ENCODE assay signal across 13 cellular contexts in genomic region chr18:24209558-24209957, GRCh38.
"Had no signal": no experiment of that assay in that cellular context is flagged by ENCODE, and none has a peak within 500 bp of the region (broad histone marks: within the 10 kb centered on the region; RNA-seq: fewer than 3 reads in every experiment).

No MANE protein-coding gene starts in this region.

- H3K27me3 ChIP-seq: heart left ventricle, neural progenitor cell, ovary, thyroid gland had no signal

- H3K4me3 ChIP-seq: heart left ventricle, neural progenitor cell, ovary, thyroid gland had no signal

- H3K9ac ChIP-seq: neural progenitor cell had no signal

- H3K9me3 ChIP-seq: ovary, thyroid gland had no signal

- ATAC-seq: heart left ventricle, left ventricle myocardium superior had no signal

- H2AFZ ChIP-seq: neural progenitor cell had no signal

- DNase-seq: activated CD4-positive, alpha-beta T cell treated with anti-CD3 and anti-CD28 coated beads, Interleukin-2, amount 50 U/mL, for 4 hours; activated CD4-positive, CD25-positive, alpha-beta regulatory T cell treated with anti-CD3 and anti-CD28 coated beads, Interleukin-2, amount 50 U/mL, for 72 hours; activated T-cell treated with anti-CD3 and anti-CD28 coated beads, Interleukin-2, amount 50 U/mL, for 1 hour; amniotic stem cell; heart left ventricle; islet precursor cell; left ventricle myocardium superior; mesendoderm; ovary; stimulated activated CD4-positive, alpha-beta T cell treated with anti-CD3 and anti-CD28 coated beads, Interleukin-15, amount 100 ng/mL, for 24 hours; stimulated activated CD4-positive, alpha-beta T cell treated with anti-CD3 and anti-CD28 coated beads, Interleukin-4, amount 100 ng/mL, for 24 hours; thyroid gland had no signal

- H3K36me3 ChIP-seq: heart left ventricle, neural progenitor cell, ovary, thyroid gland had no signal

- H3K27ac ChIP-seq: heart left ventricle, ovary, thyroid gland had no signal

- H3K4me2 ChIP-seq: neural progenitor cell had no signal
